In the genomic region with DNA sequence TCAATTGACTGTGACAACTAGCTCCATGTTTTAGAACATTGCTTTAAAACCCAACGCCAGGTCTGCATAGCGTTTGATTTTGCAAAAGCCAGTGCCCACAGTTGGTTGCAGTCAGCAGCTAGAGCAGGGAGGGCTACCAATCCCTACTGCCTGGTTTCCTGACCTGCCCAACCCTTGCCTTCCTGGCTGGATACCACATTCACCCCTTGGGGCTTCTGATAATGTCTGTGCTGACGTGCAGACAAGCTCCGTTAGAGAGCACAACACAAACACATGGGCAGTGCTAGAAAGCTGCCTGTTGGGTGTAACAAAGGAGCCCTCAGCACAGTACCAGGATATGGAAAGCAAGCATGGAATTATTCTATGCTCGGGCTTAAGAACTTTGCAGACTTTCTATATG, we compare ENCODE assay signal across 24 cellular contexts.
"Had no signal": no experiment of that assay in that cellular context is flagged by ENCODE, and none has a peak within 500 bp of the region (broad histone marks: within the 10 kb centered on the region; RNA-seq: fewer than 3 reads in every experiment).

No MANE protein-coding gene starts in this region.

- H2AFZ ChIP-seq: parathyroid adenoma had no signal

- FAIRE-seq: small intestine, urothelium cell line had no signal

- H3K9me3 ChIP-seq: gastrocnemius medialis, lower lobe of right lung, neutrophil, right lobe of liver, thoracic aorta, tibial nerve, upper lobe of left lung had no signal

- H3K27ac ChIP-seq: gastrocnemius medialis, left ventricle myocardium inferior, lower lobe of right lung, neutrophil, parathyroid adenoma, right lobe of liver, thoracic aorta, tibial nerve, upper lobe of left lung had no signal

- H3K9ac ChIP-seq: parathyroid adenoma had no signal

- H3K27me3 ChIP-seq: gastrocnemius medialis, neutrophil, right lobe of liver, tibial nerve, upper lobe of left lung had no signal

- H3K4me3 ChIP-seq: gastrocnemius medialis, left ventricle myocardium inferior, lower lobe of right lung, right lobe of liver, thoracic aorta, tibial nerve, upper lobe of left lung had no signal

- H3K4me1 ChIP-seq: gastrocnemius medialis, left ventricle myocardium inferior, lower lobe of right lung, parathyroid adenoma, right lobe of liver, tibial nerve, upper lobe of left lung had no signal

- ATAC-seq: effector memory CD8-positive, alpha-beta T cell; esophagus mucosa; gastrocnemius medialis; left colon; lower lobe of right lung; natural killer cell; right lobe of liver; stimulated activated naive B cell treated with anti-CD40 and anti-IgM and Interleukin-4, amounts not matched to agents 10 μg/mL and 1 μg/mL and 100 μg/mL, for 72 hours had no signal

- DNase-seq: cortex of kidney; effector memory CD8-positive, alpha-beta T cell; foreskin fibroblast; gastrocnemius medialis; head of caudate nucleus; immature natural killer cell; islet precursor cell; kidney glomerular epithelial cell; left colon; left ventricle myocardium inferior; lower lobe of right lung; natural killer cell; right lobe of liver; small intestine; stimulated activated CD4-positive, alpha-beta T cell treated with anti-CD3 and anti-CD28 coated beads, Interleukin-15, amount 100 ng/mL, for 24 hours; stimulated activated CD4-positive, alpha-beta T cell treated with anti-CD3 and anti-CD28 coated beads, Interleukin-2, amount 100 ng/mL, for 48 hours; stimulated activated naive B cell treated with anti-CD40 and anti-IgM and Interleukin-4, amounts not matched to agents 10 μg/mL and 1 μg/mL and 100 μg/mL, for 72 hours; upper lobe of left lung had no signal

- H3K79me2 ChIP-seq: parathyroid adenoma had no signal

- H3K36me3 ChIP-seq: gastrocnemius medialis, left ventricle myocardium inferior, lower lobe of right lung, neutrophil, right lobe of liver, thoracic aorta, tibial nerve, upper lobe of left lung had no signal
